Comparison of ENCODE assay signal across 12 cellular contexts in genomic region chr12:102965281-102966155, GRCh38. TPM values are rescaled to one million over a fixed set of nuclear protein-coding genes. Genes with fewer than 3 reads are reported as not detected.
DNase-seq lines count a peak whose midpoint lies in the region; ATAC-seq lines count a peak whose summit lies in the region.
"Had no signal": no experiment of that assay in that cellular context is flagged by ENCODE, and none has a peak within 500 bp of the region (broad histone marks: within the 10 kb centered on the region; RNA-seq: fewer than 3 reads in every experiment).

No MANE protein-coding gene starts in this region.

- H3K9me3 ChIP-seq in HUES6 (ENCODE audit: control insufficient read depth, insufficient read depth, low read depth, low read length) = peaks cover 3% of the 10 kb centered on the region; the same call in 1 of the 2 replicates

- no peaks in the 10 kb centered on the region for H3K36me3 Mint-ChIP-seq in central memory CD8-positive, alpha-beta T cell (ENCODE audit: insufficient read depth)

- peaks cover 4% of the 10 kb centered on the region for H3K9me3 Mint-ChIP-seq in central memory CD8-positive, alpha-beta T cell

- peaks cover 20% of the 10 kb centered on the region for H3K4me1 Mint-ChIP-seq in central memory CD8-positive, alpha-beta T cell

- no peak overlapping the region for H3K9ac ChIP-seq in HUES6 (ENCODE audit: low read length)

- H3K27ac Mint-ChIP-seq in central memory CD8-positive, alpha-beta T cell (ENCODE audit: low read depth) = no peak overlapping the region

- peak overlapping the region; percentile 55 for H3K4me3 Mint-ChIP-seq in central memory CD8-positive, alpha-beta T cell

- peaks cover 92% of the 10 kb centered on the region for H3K27me3 Mint-ChIP-seq in central memory CD8-positive, alpha-beta T cell

- H3K4me3 ChIP-seq in HUES6 (ENCODE audit: low read depth, low read length) = peak overlapping the region; percentile 50

- intact Hi-C loops in Right ventricle myocardium superior (cut with DNase I) = no loop called here

- peaks cover 31% of the 10 kb centered on the region for H3K4me1 ChIP-seq in HUES6 (ENCODE audit: control insufficient read depth, insufficient read depth, low read length)

- no peaks in the 10 kb centered on the region for H3K36me3 ChIP-seq in HUES6 (ENCODE audit: control insufficient read depth, insufficient read depth, low read length)

- H3K27ac ChIP-seq in HUES6 (ENCODE audit: low read depth, low read length) = no peak overlapping the region

- peaks cover 99% of the 10 kb centered on the region for H3K27me3 ChIP-seq in HUES6 (ENCODE audit: control insufficient read depth, insufficient read depth, low read length)

- peak; percentile 37 for DNase-seq in NCI-H1092 treated with DMSO at 0.1 percent for 48 hours (lab: John Stamatoyannopoulos, UW)
- no peak for DNase-seq in NCI-H1092 (lab: John Stamatoyannopoulos, UW)
- DNase-seq in central memory CD8-positive, alpha-beta T cell (ENCODE audit: low spot score in 2 of 2) = no peak
- peak; percentile 37 for DNase-seq in occipital lobe (lab: John Stamatoyannopoulos, UW)
- DNase-seq in SW480 (ENCODE audit: low spot score) = no peak
- DNase-seq in foreskin melanocyte = no peak
- DNase-seq in Right ventricle myocardium superior = no peak
- DNase-seq: 8988T, SIG-M5 had no signal

- no peak for ATAC-seq in central memory CD8-positive, alpha-beta T cell (replicated peaks; ENCODE audit: extremely low read depth, poor library complexity, severe bottlenecking)
- ATAC-seq in Right ventricle myocardium superior (ENCODE audit: poor library complexity) = no peak

RNA-seq across cellular contexts. Expression of gene ASCL1, which starts 8.0 kb away (rescaled TPM):
- 21.1 TPM for total RNA-seq in occipital lobe
- total RNA-seq in Right ventricle myocardium superior = not detected
- total RNA-seq: HT1080, left lobe of liver had no signal

RNA-seq across cellular contexts. Expression of gene PAH, which starts 48.5 kb away (rescaled TPM):
- total RNA-seq in occipital lobe = 0.16 TPM
- 0.51 TPM for total RNA-seq in Right ventricle myocardium superior
- total RNA-seq: HT1080 had no signal

Comparison
In these comparisons a context has a peak if more than half of its experiments do, and no peak if none do; other contexts are left out.
1. DNase-seq: peak in NCI-H1092 treated with DMSO at 0.1 percent for 48 hours (single experiment) and occipital lobe (single experiment); none in NCI-H1092 (single experiment), central memory CD8-positive, alpha-beta T cell (0 of 2), SW480 (single experiment), foreskin melanocyte (single experiment) and Right ventricle myocardium superior (single experiment).
2. RNA of gene ASCL1, which starts 8.0 kb away (total RNA-seq): 21.1 TPM in occipital lobe (single experiment); not detected in Right ventricle myocardium superior (single experiment); every median in the first group is over 10 times any median in the second.